9 cellular contexts compared by ENCODE assay signal in the genomic region with DNA sequence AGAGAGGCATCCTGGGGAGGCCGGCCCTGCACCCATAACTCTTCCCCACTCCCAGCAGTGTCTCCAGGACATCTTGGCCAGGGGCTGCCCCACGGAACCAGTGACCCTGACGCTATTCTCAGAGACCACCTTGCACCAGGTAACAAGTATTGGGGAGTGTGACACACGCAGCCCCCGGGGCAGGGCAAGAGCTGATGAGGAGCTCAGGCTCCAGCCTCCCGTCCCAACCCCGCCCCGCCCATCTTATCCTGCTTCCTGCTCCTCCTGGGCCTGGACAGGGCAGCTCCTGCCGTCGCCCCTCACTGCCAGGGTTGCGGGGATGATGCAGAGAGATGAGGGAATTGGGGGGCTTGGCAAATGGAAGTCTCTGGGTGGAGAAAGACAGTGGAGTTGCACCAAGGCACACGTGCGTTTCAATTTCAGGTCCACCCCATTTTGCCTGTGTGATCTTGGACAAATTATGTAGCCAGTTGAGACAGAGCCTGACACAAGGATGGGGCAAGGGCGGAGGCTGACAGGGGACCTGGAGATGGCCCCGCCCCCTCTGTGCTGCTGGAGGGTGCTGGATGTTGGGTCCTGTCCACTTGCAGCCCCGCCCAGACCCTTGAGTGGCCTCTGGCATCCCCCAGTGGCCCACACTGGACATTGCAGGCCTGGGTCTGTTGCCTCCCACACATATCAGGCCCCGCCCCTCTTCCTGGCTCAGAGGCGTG. TPM values are rescaled to one million over a fixed set of nuclear protein-coding genes. Genes with fewer than 3 reads are reported as not detected.
DNase-seq lines count a peak whose midpoint lies in the region; ATAC-seq, FAIRE-seq and TF ChIP-seq lines count a peak whose summit lies in the region.
"Had no signal": no experiment of that assay in that cellular context is flagged by ENCODE, and none has a peak within 500 bp of the region (broad histone marks: within the 10 kb centered on the region; RNA-seq: fewer than 3 reads in every experiment).

No MANE protein-coding gene starts in this region.

- no peaks in the 10 kb centered on the region for H3K9me3 Mint-ChIP-seq in CD4-positive, alpha-beta T cell

- no peak overlapping the region for H3K4me3 Mint-ChIP-seq in CD4-positive, alpha-beta T cell

- FAIRE-seq in TTC549 (lab: Jason Lieb, UNC) (peak; percentile 3), bronchial epithelial cell (lab: Jason Lieb, UNC) (no peak), keratinocyte (lab: Jason Lieb, UNC) (peak; percentile 51)

- POLR2A ChIA-PET in CD4-positive, alpha-beta T cell (lab: Charles Lee), result no interaction called here

- H3K36me3 ChIP-seq in bronchial epithelial cell (ENCODE audit: control insufficient read depth, insufficient read depth, low read length) (no peaks in the 10 kb centered on the region), keratinocyte (ENCODE audit: control insufficient read depth in 2 of 2, extremely low read depth in 1 of 2, insufficient read depth in 2 of 2, low read length in 2 of 2) (no peaks in the 10 kb centered on the region)

- no peak overlapping the region for H3K4me3 ChIP-seq in bronchial epithelial cell (ENCODE audit: low read depth, low read length)
- no peak overlapping the region for H3K4me3 ChIP-seq in keratinocyte (ENCODE audit: control insufficient read depth in 2 of 3, extremely low read depth in 1 of 3, insufficient read depth in 2 of 3, low read depth in 1 of 3, low read length in 3 of 3)

- no peaks in the 10 kb centered on the region for H3K4me1 Mint-ChIP-seq in CD4-positive, alpha-beta T cell (ENCODE audit: low read depth)

- no peaks in the 10 kb centered on the region for H3K4me1 ChIP-seq in keratinocyte (ENCODE audit: control insufficient read depth, extremely low read depth, insufficient read depth, low read length)

- H2AFZ ChIP-seq in keratinocyte (ENCODE audit: control insufficient read depth, low read length), result peak overlapping the region; percentile 30

- H3K27me3 ChIP-seq in CD4-positive, alpha-beta T cell (ENCODE audit: control insufficient read depth, insufficient read depth, low read length), result peaks cover 19% of the 10 kb centered on the region
- H3K27me3 ChIP-seq in bronchial epithelial cell (ENCODE audit: control insufficient read depth, insufficient read depth, low read length), result no peaks in the 10 kb centered on the region
- peaks cover 6% of the 10 kb centered on the region for H3K27me3 ChIP-seq in keratinocyte (ENCODE audit: control insufficient read depth, extremely low read depth, insufficient read depth, low read length)

- no peaks in the 10 kb centered on the region for H3K9me1 ChIP-seq in keratinocyte (ENCODE audit: control insufficient read depth, extremely low read depth, insufficient read depth, low read length)

- H3K79me2 ChIP-seq in keratinocyte (ENCODE audit: control insufficient read depth, insufficient read depth, low read length), result no peaks in the 10 kb centered on the region

- H3K9me3 ChIP-seq in CD4-positive, alpha-beta T cell (ENCODE audit: control insufficient read depth, low read length), result no peaks in the 10 kb centered on the region
- no peaks in the 10 kb centered on the region for H3K9me3 ChIP-seq in keratinocyte (ENCODE audit: control insufficient read depth, low read depth, low read length)

- CTCF ChIA-PET in CD4-positive, alpha-beta T cell (lab: Charles Lee), result no interaction called here

- no peak overlapping the region for H3K9ac ChIP-seq in keratinocyte (ENCODE audit: control insufficient read depth, extremely low read depth, insufficient read depth, low read length)

- TF ChIP-seq CTCF in CD4-positive, alpha-beta T cell (IDR thresholded peaks at IDR 0.05), result no peak
- peak; percentile 88 for TF ChIP-seq CTCF in bronchial epithelial cell (IDR thresholded peaks at IDR 0.05; ENCODE audit: insufficient read depth, low read length, severe bottlenecking)
- peak; percentile 79 to 93 (median 85) for TF ChIP-seq CTCF in keratinocyte (optimal IDR thresholded peaks at IDR 0.05 in 1 of 3, IDR thresholded peaks at IDR 0.05 in 1 of 3, conservative IDR thresholded peaks at IDR 0.05 in 1 of 3; ENCODE audit: extremely low read depth in 1 of 3, insufficient read depth in 2 of 3, low read length in 3 of 3)

- H3K27ac ChIP-seq in CD4-positive, alpha-beta T cell (ENCODE audit: low read depth, low read length), result no peak overlapping the region
- no peak overlapping the region for H3K27ac ChIP-seq in keratinocyte (ENCODE audit: control insufficient read depth, insufficient read depth, low read length)

- DNase-seq in CD4-positive, alpha-beta T cell, result peak in 3 of 10 experiments; percentile 15 to 37 (median 22)
- peak; percentile 86 for DNase-seq in NCI-H1092 (lab: John Stamatoyannopoulos, UW)
- peak; percentile 61 for DNase-seq in bronchial epithelial cell (ENCODE audit: low read depth)
- DNase-seq in keratinocyte (ENCODE audit: low read depth, low spot score), result peak; percentile 57
- peak in 3 of 4 experiments; percentile 19 to 49 (median 20) for DNase-seq in stimulated activated CD4-positive, alpha-beta T cell treated with anti-CD3 and anti-CD28 coated beads, Interleukin-1b, Interleukin-23, amount 100 ng/mL, for 24 hours (ENCODE audit: low read depth in 4 of 4, low spot score in 1 of 4)

- H3K4me2 ChIP-seq in keratinocyte (ENCODE audit: control insufficient read depth, extremely low read depth, insufficient read depth, low read depth, low read length), result no peak overlapping the region

- dilution Hi-C loops in keratinocyte (cut with MboI; ENCODE audit: extremely low pct_ligation_motif_present, low sequenced_read_pairs), result no loop called here

- peaks cover 30% of the 10 kb centered on the region for H3K27me3 Mint-ChIP-seq in CD4-positive, alpha-beta T cell

- H3K27ac Mint-ChIP-seq in CD4-positive, alpha-beta T cell, result no peak overlapping the region

- H3K36me3 Mint-ChIP-seq in CD4-positive, alpha-beta T cell (ENCODE audit: low read depth), result no peaks in the 10 kb centered on the region

- intact Hi-C loops in CD4-positive, alpha-beta T cell (cut with DNase I, micrococcal nuclease), result no loop called here

- ATAC-seq in CD4-positive, alpha-beta T cell (ENCODE audit: poor library complexity), result peak; percentile 80
- peak; percentile 58 for ATAC-seq in GM21423 (IDR thresholded peaks at IDR 0.05; ENCODE audit: unreplicated experiment)
- ATAC-seq in HG03571 (IDR thresholded peaks at IDR 0.05; ENCODE audit: unreplicated experiment), result no peak

- H4K20me1 ChIP-seq in keratinocyte (ENCODE audit: control insufficient read depth, extremely low read depth, insufficient read depth, low read length), result no peaks in the 10 kb centered on the region

RNA-seq across cellular contexts. Expression of a gene that starts 10.7 kb away (rescaled TPM):
- total RNA-seq in CD4-positive, alpha-beta T cell, result not detected
- not detected in 2 replicates for total RNA-seq in bronchial epithelial cell
- not detected in 3 replicates for polyA plus RNA-seq in keratinocyte
- polyA plus RNA-seq in keratinocyte (2011; ENCODE audit: low read depth), result not detected
- polyA plus RNA-seq in keratinocyte (2011; cell fraction: cytosol; rRNA removed), result not detected in 2 replicates
- polyA plus RNA-seq in keratinocyte (2011; cell fraction: nucleus; rRNA removed), result not detected in 2 replicates
- polyA plus RNA-seq in keratinocyte (2012; ENCODE audit: low replicate concordance), result not detected in 2 replicates
- not detected in 3 replicates for polyA minus RNA-seq in keratinocyte
- not detected for polyA minus RNA-seq in keratinocyte (2011; cell fraction: cytosol; rRNA and poly(A)+ RNA removed)
- not detected in 2 replicates for polyA minus RNA-seq in keratinocyte (2011; cell fraction: nucleus; rRNA and poly(A)+ RNA removed)
- total RNA-seq: temporal lobe had no signal

RNA-seq across cellular contexts. Expression of a gene that starts 11.0 kb away (rescaled TPM):
- not detected for total RNA-seq in CD4-positive, alpha-beta T cell
- under 0.01 and 0.26 TPM in 2 replicates for total RNA-seq in bronchial epithelial cell
- polyA plus RNA-seq in keratinocyte, result 0.10 TPM in 1 of 3 replicates, not detected in the others
- not detected for polyA plus RNA-seq in keratinocyte (2011; ENCODE audit: low read depth)
- polyA plus RNA-seq in keratinocyte (2011; cell fraction: cytosol; rRNA removed), result 0.05 TPM in 1 of 2 replicates, not detected in the other
- not detected in 2 replicates for polyA plus RNA-seq in keratinocyte (2011; cell fraction: nucleus; rRNA removed)
- not detected in 2 replicates for polyA plus RNA-seq in keratinocyte (2012; ENCODE audit: low replicate concordance)
- polyA minus RNA-seq in keratinocyte, result 0.16 TPM in 1 of 3 replicates, not detected in the others
- polyA minus RNA-seq in keratinocyte (2011; cell fraction: cytosol; rRNA and poly(A)+ RNA removed), result not detected
- not detected in 2 replicates for polyA minus RNA-seq in keratinocyte (2011; cell fraction: nucleus; rRNA and poly(A)+ RNA removed)

RNA-seq across cellular contexts. Expression of a gene that starts 14.7 kb away (rescaled TPM):
- total RNA-seq in CD4-positive, alpha-beta T cell, result not detected
- under 0.01 TPM in 1 of 2 replicates, not detected in the other for total RNA-seq in bronchial epithelial cell
- 0.03 to 0.05 TPM in 2 of 3 replicates, not detected in the other for polyA plus RNA-seq in keratinocyte
- not detected for polyA plus RNA-seq in keratinocyte (2011; ENCODE audit: low read depth)
- not detected in 2 replicates for polyA plus RNA-seq in keratinocyte (2011; cell fraction: cytosol; rRNA removed)
- not detected in 2 replicates for polyA plus RNA-seq in keratinocyte (2011; cell fraction: nucleus; rRNA removed)
- polyA plus RNA-seq in keratinocyte (2012; ENCODE audit: low replicate concordance), result not detected in 2 replicates
- 0.46 TPM in 1 of 3 replicates, not detected in the others for polyA minus RNA-seq in keratinocyte
- polyA minus RNA-seq in keratinocyte (2011; cell fraction: cytosol; rRNA and poly(A)+ RNA removed), result not detected
- not detected in 2 replicates for polyA minus RNA-seq in keratinocyte (2011; cell fraction: nucleus; rRNA and poly(A)+ RNA removed)
- total RNA-seq: temporal lobe had no signal

RNA-seq across cellular contexts. Expression of a gene that starts 28.5 kb away (rescaled TPM):
- total RNA-seq in CD4-positive, alpha-beta T cell, result not detected
- total RNA-seq in bronchial epithelial cell, result not detected in 2 replicates
- polyA plus RNA-seq in keratinocyte, result not detected in 3 replicates
- not detected for polyA plus RNA-seq in keratinocyte (2011; ENCODE audit: low read depth)
- polyA plus RNA-seq in keratinocyte (2011; cell fraction: cytosol; rRNA removed), result not detected in 2 replicates
- not detected in 2 replicates for polyA plus RNA-seq in keratinocyte (2011; cell fraction: nucleus; rRNA removed)
- polyA plus RNA-seq in keratinocyte (2012; ENCODE audit: low replicate concordance), result not detected in 2 replicates
- polyA minus RNA-seq in keratinocyte, result 0.06 to 0.13 TPM in 2 of 3 replicates, not detected in the other
- not detected for polyA minus RNA-seq in keratinocyte (2011; cell fraction: cytosol; rRNA and poly(A)+ RNA removed)
- polyA minus RNA-seq in keratinocyte (2011; cell fraction: nucleus; rRNA and poly(A)+ RNA removed), result not detected in 2 replicates

RNA-seq across cellular contexts. Expression of a gene that starts 40.9 kb away (rescaled TPM):
- total RNA-seq in CD4-positive, alpha-beta T cell, result not detected
- total RNA-seq in bronchial epithelial cell, result 0.53 and 0.77 TPM in 2 replicates
- 0.31 to 0.64 TPM (median 0.56 TPM) in 3 replicates for polyA plus RNA-seq in keratinocyte
- not detected for polyA plus RNA-seq in keratinocyte (2011; ENCODE audit: low read depth)
- 0.98 and 2.3 TPM in 2 replicates for polyA plus RNA-seq in keratinocyte (2011; cell fraction: cytosol; rRNA removed)
- 0.48 and 0.91 TPM in 2 replicates for polyA plus RNA-seq in keratinocyte (2011; cell fraction: nucleus; rRNA removed)
- polyA plus RNA-seq in keratinocyte (2012; ENCODE audit: low replicate concordance), result 1.1 TPM in 2 replicates
- 0.35 to 1.8 TPM (median 1.6 TPM) in 3 replicates for polyA minus RNA-seq in keratinocyte
- 7.3 TPM for polyA minus RNA-seq in keratinocyte (2011; cell fraction: cytosol; rRNA and poly(A)+ RNA removed)
- 0.63 TPM in 1 of 2 replicates, not detected in the other for polyA minus RNA-seq in keratinocyte (2011; cell fraction: nucleus; rRNA and poly(A)+ RNA removed)
